In the genomic region with DNA sequence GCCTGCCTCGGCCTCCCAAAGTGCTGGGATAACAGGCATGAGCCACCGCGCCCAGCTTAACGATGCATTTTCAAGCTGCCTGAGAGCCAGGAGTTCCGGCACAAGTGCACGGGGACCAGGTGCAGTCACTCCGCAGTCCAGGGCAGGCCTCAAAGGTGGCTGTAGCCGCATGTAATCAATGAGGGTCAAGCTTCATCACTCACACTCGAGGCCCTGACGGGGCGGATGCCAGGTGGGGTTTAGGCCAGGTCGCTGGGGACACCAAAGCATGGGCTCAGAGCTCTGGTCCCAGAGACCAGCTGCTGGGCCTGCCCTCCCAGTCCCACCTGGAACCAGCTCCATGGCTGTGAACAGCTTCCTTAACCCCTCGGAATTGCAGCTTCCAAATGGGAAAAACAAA, we compare ENCODE assay signal across 21 cellular contexts. TPM values are rescaled to one million over a fixed set of nuclear protein-coding genes. Genes with fewer than 3 reads are reported as not detected.
DNase-seq lines count a peak whose midpoint lies in the region; ATAC-seq and TF ChIP-seq lines count a peak whose summit lies in the region.
"Had no signal": no experiment of that assay in that cellular context is flagged by ENCODE, and none has a peak within 500 bp of the region (broad histone marks: within the 10 kb centered on the region; RNA-seq: fewer than 3 reads in every experiment).

No MANE protein-coding gene starts in this region.

- no peak overlapping the region for H3K4me3 ChIP-seq in GM23338
- no peak overlapping the region for H3K4me3 ChIP-seq in mesenchymal stem cell (ENCODE audit: insufficient read depth in 1 of 2, low read depth in 1 of 2, low read length in 2 of 2)
- no peak overlapping the region for H3K4me3 ChIP-seq in thyroid gland (replicated peaks in 1 of 3)
- H3K4me3 ChIP-seq: A549, GM23248 had no signal

- H3K27ac Mint-ChIP-seq in GM23338: no peak overlapping the region
- peak overlapping the region in 4 of 5 experiments; percentile 42 to 92 (median 89) for H3K27ac Mint-ChIP-seq in brain
- no peak overlapping the region for H3K27ac Mint-ChIP-seq in activated T-helper 1 cell treated with anti-CD3 and anti-CD28 coated beads, Interleukin-12 subunit alpha, Interleukin-12 subunit beta, Interleukin-2, Interleukin-4 antibody, amounts not matched to agents 30 ng/mL and 10 ng/mL and 1 ng/mL, durations not matched to agents 14 hours and 24 hours and 36 hours
- no peak overlapping the region for H3K27ac Mint-ChIP-seq in mesothelial cell of epicardium
- H3K27ac Mint-ChIP-seq: CD4-positive, alpha-beta memory T cell had no signal

- DNase-seq in GM23338 (ENCODE audit: low spot score): no peak
- DNase-seq in mesenchymal stem cell: no peak
- no peak for DNase-seq in thyroid gland
- no peak for DNase-seq in activated T-helper 1 cell treated with anti-CD3 and anti-CD28 coated beads, Interleukin-12 subunit alpha, Interleukin-12 subunit beta, Interleukin-2, Interleukin-4 antibody, amounts not matched to agents 30 ng/mL and 10 ng/mL and 1 ng/mL, durations not matched to agents 14 hours and 24 hours and 36 hours (ENCODE audit: low spot score)
- DNase-seq in erythroblast (lab: John Stamatoyannopoulos, UW): no peak
- no peak for DNase-seq in mesothelial cell of epicardium (ENCODE audit: low spot score in 2 of 2, unreplicated experiment in 2 of 2)
- DNase-seq: CD4-positive, alpha-beta memory T cell; DMS53; EL; GM23248; HCEC 1CT; IMR-90; NCI-H1417 treated with DMSO at 0.1 percent for 48 hours; NCI-H1930; NCI-H748 treated with DMSO at 0.1 percent for 48 hours; SHP77 had no signal

- H3K36me3 Mint-ChIP-seq in GM23338 (ENCODE audit: low read depth): no peaks in the 10 kb centered on the region
- H3K36me3 Mint-ChIP-seq in brain: no peaks in the 10 kb centered on the region
- H3K36me3 Mint-ChIP-seq in activated T-helper 1 cell treated with anti-CD3 and anti-CD28 coated beads, Interleukin-12 subunit alpha, Interleukin-12 subunit beta, Interleukin-2, Interleukin-4 antibody, amounts not matched to agents 30 ng/mL and 10 ng/mL and 1 ng/mL, durations not matched to agents 14 hours and 24 hours and 36 hours (ENCODE audit: low read depth): no peaks in the 10 kb centered on the region
- no peaks in the 10 kb centered on the region for H3K36me3 Mint-ChIP-seq in mesothelial cell of epicardium
- H3K36me3 Mint-ChIP-seq: CD4-positive, alpha-beta memory T cell had no signal

- no peaks in the 10 kb centered on the region for H3K36me3 ChIP-seq in GM23338 (ENCODE audit: insufficient read depth)
- H3K36me3 ChIP-seq in mesenchymal stem cell (ENCODE audit: control insufficient read depth in 1 of 2, insufficient read depth in 2 of 2, low read depth in 1 of 2, low read length in 2 of 2): peaks cover 0 to 55% of the 10 kb centered on the region in 2 experiments
- H3K36me3 ChIP-seq in thyroid gland: no peaks in the 10 kb centered on the region

- no peaks in the 10 kb centered on the region; the same call in 2 of the 3 replicates for H3K4me1 Mint-ChIP-seq in GM23338
- H3K4me1 Mint-ChIP-seq in brain: peaks cover 30% of the 10 kb centered on the region
- H3K4me1 Mint-ChIP-seq in activated T-helper 1 cell treated with anti-CD3 and anti-CD28 coated beads, Interleukin-12 subunit alpha, Interleukin-12 subunit beta, Interleukin-2, Interleukin-4 antibody, amounts not matched to agents 30 ng/mL and 10 ng/mL and 1 ng/mL, durations not matched to agents 14 hours and 24 hours and 36 hours (ENCODE audit: low read depth): no peaks in the 10 kb centered on the region
- no peaks in the 10 kb centered on the region for H3K4me1 Mint-ChIP-seq in mesothelial cell of epicardium
- H3K4me1 Mint-ChIP-seq: CD4-positive, alpha-beta memory T cell had no signal

- no peak overlapping the region for H3K4ac ChIP-seq in mesenchymal stem cell (ENCODE audit: low read depth in 1 of 2, low read length in 2 of 2)

- intact Hi-C loops in thyroid gland (cut with DNase I): no loop called here
- intact Hi-C loops in activated T-helper 1 cell treated with anti-CD3 and anti-CD28 coated beads, Interleukin-12 subunit alpha, Interleukin-12 subunit beta, Interleukin-2, Interleukin-4 antibody, amounts not matched to agents 30 ng/mL and 10 ng/mL and 1 ng/mL, durations not matched to agents 14 hours and 24 hours and 36 hours (cut with micrococcal nuclease): no loop called here

- no peak overlapping the region for H2BK12ac ChIP-seq in mesenchymal stem cell (ENCODE audit: low read length in 2 of 2)

- TF ChIP-seq POLR2A in thyroid gland (IDR thresholded peaks at IDR 0.05) (no peak), erythroblast (IDR thresholded peaks at IDR 0.05; ENCODE audit: low read length) (no peak)

- H2AK5ac ChIP-seq in mesenchymal stem cell (ENCODE audit: low read length, severe bottlenecking): no peak overlapping the region

- H3K79me2 ChIP-seq in GM23338 (replicated peaks; ENCODE audit: insufficient read depth): no peaks in the 10 kb centered on the region

- no peak overlapping the region for H2BK120ac ChIP-seq in mesenchymal stem cell (ENCODE audit: low read depth, low read length)

- H4K20me1 ChIP-seq in GM23338 (replicated peaks; ENCODE audit: insufficient read depth): no peaks in the 10 kb centered on the region

- H3K4me1 ChIP-seq in GM23338 (ENCODE audit: insufficient read depth) (no peaks in the 10 kb centered on the region), mesenchymal stem cell (ENCODE audit: control insufficient read depth, insufficient read depth, low read depth, low read length) (peaks cover 5% of the 10 kb centered on the region), thyroid gland (peaks cover 20 to 37% of the 10 kb centered on the region in 2 donors)
- H3K4me1 ChIP-seq: A549 had no signal

- H3K9ac ChIP-seq in mesenchymal stem cell (ENCODE audit: low read length): peak overlapping the region; percentile 24
- H3K9ac ChIP-seq: GM23248 had no signal

- peaks cover 8% of the 10 kb centered on the region for H3K79me1 ChIP-seq in mesenchymal stem cell (replicated peaks; ENCODE audit: low read length, poor library complexity, severe bottlenecking)

- H3K27me3 Mint-ChIP-seq in GM23338 (ENCODE audit: insufficient read depth, low read depth, poor library complexity): peaks cover 4% of the 10 kb centered on the region
- no peaks in the 10 kb centered on the region for H3K27me3 Mint-ChIP-seq in brain
- no peaks in the 10 kb centered on the region for H3K27me3 Mint-ChIP-seq in activated T-helper 1 cell treated with anti-CD3 and anti-CD28 coated beads, Interleukin-12 subunit alpha, Interleukin-12 subunit beta, Interleukin-2, Interleukin-4 antibody, amounts not matched to agents 30 ng/mL and 10 ng/mL and 1 ng/mL, durations not matched to agents 14 hours and 24 hours and 36 hours (ENCODE audit: insufficient read depth)
- H3K27me3 Mint-ChIP-seq in mesothelial cell of epicardium (ENCODE audit: low read depth): no peaks in the 10 kb centered on the region
- H3K27me3 Mint-ChIP-seq: CD4-positive, alpha-beta memory T cell had no signal

- TF ChIP-seq CTCF in GM23338 (conservative IDR thresholded peaks at IDR 0.05; ENCODE audit: low read depth in 2 of 2) (no peak), brain (conservative IDR thresholded peaks at IDR 0.05) (no peak), thyroid gland (IDR thresholded peaks at IDR 0.05) (peak in 1 of 6 experiments; percentile 26), mesothelial cell of epicardium (IDR thresholded peaks at IDR 0.05; ENCODE audit: unreplicated experiment) (no peak)

- no peaks in the 10 kb centered on the region for H3K9me2 ChIP-seq in GM23338 (ENCODE audit: insufficient read depth)

- no peak overlapping the region for H3K18ac ChIP-seq in mesenchymal stem cell (ENCODE audit: low read depth in 1 of 2, low read length in 2 of 2)

- H3K9me3 Mint-ChIP-seq in GM23338 (no peaks in the 10 kb centered on the region), brain (no peaks in the 10 kb centered on the region), mesothelial cell of epicardium (no peaks in the 10 kb centered on the region)
- H3K9me3 Mint-ChIP-seq in activated T-helper 1 cell treated with anti-CD3 and anti-CD28 coated beads, Interleukin-12 subunit alpha, Interleukin-12 subunit beta, Interleukin-2, Interleukin-4 antibody, amounts not matched to agents 30 ng/mL and 10 ng/mL and 1 ng/mL, durations not matched to agents 14 hours and 24 hours and 36 hours: no peaks in the 10 kb centered on the region
- H3K9me3 Mint-ChIP-seq: CD4-positive, alpha-beta memory T cell had no signal

- H2BK5ac ChIP-seq in mesenchymal stem cell (ENCODE audit: low read depth, low read length, poor library complexity, severe bottlenecking): no peak overlapping the region

- WGBS in mesenchymal stem cell: 96% methylated on average over 13 of the region's 13 CpGs
- WGBS in thyroid gland, 2 donors: 54 to 65% methylated on average over 10 to 12 of the region's 13 CpGs

- H3K27me3 ChIP-seq in GM23338 (ENCODE audit: insufficient read depth) (no peaks in the 10 kb centered on the region), mesenchymal stem cell (ENCODE audit: control insufficient read depth in 1 of 2, insufficient read depth in 1 of 2, low read length in 2 of 2) (no peaks in the 10 kb centered on the region), thyroid gland (no peaks in the 10 kb centered on the region)

- no peak for ATAC-seq in GM23338
- ATAC-seq: A549 had no signal

- no peaks in the 10 kb centered on the region; the same call in 1 of the 2 replicates for H3F3A ChIP-seq in GM23338 (replicated peaks; ENCODE audit: low read depth)

- H3K4me2 ChIP-seq in GM23338 (no peak overlapping the region), mesenchymal stem cell (ENCODE audit: low read length, poor library complexity, severe bottlenecking) (no peak overlapping the region)
- H3K4me2 ChIP-seq: A549 had no signal

- H2AFZ ChIP-seq in GM23338 (no peak overlapping the region), mesenchymal stem cell (ENCODE audit: low read depth, low read length) (no peak overlapping the region)
- H2AFZ ChIP-seq: GM23248 had no signal

- H3K27ac ChIP-seq in GM23338 (ENCODE audit: low read depth) (peak overlapping the region; percentile 63; the same call in 1 of the 2 replicates), mesenchymal stem cell (ENCODE audit: low read length, poor library complexity, severe bottlenecking) (no peak overlapping the region), thyroid gland (peak overlapping the region in 2 of 3 donors; percentile 1 to 48)
- H3K27ac ChIP-seq: A549, GM23248 had no signal

- H2BK15ac ChIP-seq in mesenchymal stem cell (ENCODE audit: low read depth, poor library complexity, severe bottlenecking): no peak overlapping the region

- no peak overlapping the region for H4K8ac ChIP-seq in mesenchymal stem cell (ENCODE audit: low read length)

- no peak overlapping the region for H3K14ac ChIP-seq in mesenchymal stem cell (ENCODE audit: low read length in 2 of 2)

- H3K4me3 Mint-ChIP-seq in GM23338 (no peak overlapping the region), brain (peak overlapping the region in 1 of 5 experiments; percentile 69), mesothelial cell of epicardium (no peak overlapping the region)
- H3K4me3 Mint-ChIP-seq in activated T-helper 1 cell treated with anti-CD3 and anti-CD28 coated beads, Interleukin-12 subunit alpha, Interleukin-12 subunit beta, Interleukin-2, Interleukin-4 antibody, amounts not matched to agents 30 ng/mL and 10 ng/mL and 1 ng/mL, durations not matched to agents 14 hours and 24 hours and 36 hours: no peak overlapping the region
- H3K4me3 Mint-ChIP-seq: CD4-positive, alpha-beta memory T cell had no signal

- no peak overlapping the region for H3K23ac ChIP-seq in mesenchymal stem cell (ENCODE audit: low read length in 2 of 2)

- H3K9me3 ChIP-seq in mesenchymal stem cell (ENCODE audit: control insufficient read depth, low read length) (no peaks in the 10 kb centered on the region), thyroid gland (no peaks in the 10 kb centered on the region)
- H3K9me3 ChIP-seq: A549 had no signal

- H4K91ac ChIP-seq in mesenchymal stem cell (ENCODE audit: low read length): no peak overlapping the region

RNA-seq across cellular contexts. Expression of gene GPR153, which starts 26.1 kb away (rescaled TPM):
- total RNA-seq in GM23338 (2014; rRNA removed; shearing (Covaris generic)): 8.8 and 9.0 TPM in 2 replicates
- polyA plus RNA-seq in GM23338 (2016; fragmentation: Nextera tagmentation; extraction: Ambion mirVana) (1.3 and 1.9 TPM in 2 replicates), brain (ENCODE audit: insufficient read depth, low read depth, low replicate concordance) (4.4 TPM)
- polyA plus RNA-seq in mesenchymal stem cell (2013, experiment 1 of 2): 4.9 TPM
- 5.1 TPM for polyA plus RNA-seq in mesenchymal stem cell (2013, experiment 2 of 2)
- total RNA-seq in thyroid gland (1 to 10 TPM in 3 of 4 donors, under 1 TPM in 1; 0.78 to 3.2 (median 1.5) TPM), mesothelial cell of epicardium (24.6 to 27.5 TPM (median 25.0 TPM) in 3 replicates)
- 1.4 and 1.6 TPM in 2 replicates for total RNA-seq in activated T-helper 1 cell treated with anti-CD3 and anti-CD28 coated beads, Interleukin-12 subunit alpha, Interleukin-12 subunit beta, Interleukin-2, Interleukin-4 antibody, amounts not matched to agents 30 ng/mL and 10 ng/mL and 1 ng/mL, durations not matched to agents 14 hours and 24 hours and 36 hours
- total RNA-seq: OCI-LY7 had no signal
- polyA plus RNA-seq: CD4-positive, alpha-beta memory T cell had no signal

RNA-seq across cellular contexts. Expression of gene HES3, which starts 43.0 kb away (rescaled TPM):
- 49.7 and 50.4 TPM in 2 replicates for total RNA-seq in GM23338 (2014; rRNA removed; shearing (Covaris generic))
- polyA plus RNA-seq in GM23338 (2016; fragmentation: Nextera tagmentation; extraction: Ambion mirVana) (7.1 and 7.7 TPM in 2 replicates), brain (ENCODE audit: insufficient read depth, low read depth, low replicate concordance) (not detected)
- not detected for polyA plus RNA-seq in mesenchymal stem cell (2013, experiment 1 of 2)
- polyA plus RNA-seq in mesenchymal stem cell (2013, experiment 2 of 2): not detected
- total RNA-seq in thyroid gland (not detected), mesothelial cell of epicardium (not detected in 3 replicates)
- not detected in 2 replicates for total RNA-seq in activated T-helper 1 cell treated with anti-CD3 and anti-CD28 coated beads, Interleukin-12 subunit alpha, Interleukin-12 subunit beta, Interleukin-2, Interleukin-4 antibody, amounts not matched to agents 30 ng/mL and 10 ng/mL and 1 ng/mL, durations not matched to agents 14 hours and 24 hours and 36 hours
- total RNA-seq: CD4-positive, alpha-beta memory T cell; GM23248; IMR-90; M059J; OCI-LY7 had no signal
- polyA plus RNA-seq: A549; BJ; CD4-positive, alpha-beta memory T cell; GM23248; IMR-90 had no signal

RNA-seq across cellular contexts. Expression of gene ICMT, which starts 51.3 kb away (rescaled TPM):
- total RNA-seq in GM23338 (2014; rRNA removed; shearing (Covaris generic)): 131 and 145 TPM in 2 replicates
- polyA plus RNA-seq in GM23338 (2016; fragmentation: Nextera tagmentation; extraction: Ambion mirVana) (25.6 and 27.8 TPM in 2 replicates), brain (ENCODE audit: insufficient read depth, low read depth, low replicate concordance) (68.0 TPM)
- polyA plus RNA-seq in mesenchymal stem cell (2013, experiment 1 of 2): 52.7 TPM
- polyA plus RNA-seq in mesenchymal stem cell (2013, experiment 2 of 2): 52.5 TPM
- total RNA-seq in thyroid gland (10 to 100 TPM; 66.2 to 86.2 (median 78.1) TPM), mesothelial cell of epicardium (35.1 to 39.8 TPM (median 39.3 TPM) in 3 replicates)
- 65.0 and 65.9 TPM in 2 replicates for total RNA-seq in activated T-helper 1 cell treated with anti-CD3 and anti-CD28 coated beads, Interleukin-12 subunit alpha, Interleukin-12 subunit beta, Interleukin-2, Interleukin-4 antibody, amounts not matched to agents 30 ng/mL and 10 ng/mL and 1 ng/mL, durations not matched to agents 14 hours and 24 hours and 36 hours

Comparison
In these comparisons a context has a peak if more than half of its experiments do, and no peak if none do; other contexts are left out.
1. H3K27ac Mint-ChIP-seq: peak in brain (4 of 5); none in GM23338 (single experiment), activated T-helper 1 cell treated with anti-CD3 and anti-CD28 coated beads, Interleukin-12 subunit alpha, Interleukin-12 subunit beta, Interleukin-2, Interleukin-4 antibody, amounts not matched to agents 30 ng/mL and 10 ng/mL and 1 ng/mL, durations not matched to agents 14 hours and 24 hours and 36 hours (single experiment) and mesothelial cell of epicardium (single experiment).
2. RNA of gene HES3, which starts 43.0 kb away (total RNA-seq): 49.7 to 50.4 TPM in GM23338; not detected in thyroid gland, not detected in activated T-helper 1 cell treated with anti-CD3 and anti-CD28 coated beads, Interleukin-12 subunit alpha, Interleukin-12 subunit beta, Interleukin-2, Interleukin-4 antibody, amounts not matched to agents 30 ng/mL and 10 ng/mL and 1 ng/mL, durations not matched to agents 14 hours and 24 hours and 36 hours and not detected in mesothelial cell of epicardium; every median in the first group is over 10 times any median in the second.